ENCODE assay signal across 9 cellular contexts in the genomic region with DNA sequence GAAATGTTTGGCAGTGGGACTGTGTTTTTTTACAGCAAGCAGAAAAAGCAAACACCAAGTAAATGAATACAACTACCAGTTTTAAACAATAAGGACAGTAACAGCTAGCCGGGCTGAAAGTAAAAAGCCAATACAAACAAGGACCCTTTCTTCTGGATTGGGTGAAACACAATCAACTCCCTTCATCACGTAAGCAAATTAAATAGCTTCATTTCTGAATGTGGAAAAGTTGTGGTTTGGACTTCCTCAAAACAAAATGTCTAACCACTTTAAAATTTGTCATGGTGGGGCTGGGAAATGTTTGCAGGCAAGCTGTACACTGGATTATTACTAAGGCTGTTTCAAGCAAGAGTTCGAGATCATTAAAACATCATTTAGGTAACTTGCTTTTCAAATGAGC. TPM values are rescaled to one million over a fixed set of nuclear protein-coding genes. Genes with fewer than 3 reads are reported as not detected.
DNase-seq lines count a peak whose midpoint lies in the region; FAIRE-seq and TF ChIP-seq lines count a peak whose summit lies in the region.
"Had no signal": no experiment of that assay in that cellular context is flagged by ENCODE, and none has a peak within 500 bp of the region (broad histone marks: within the 10 kb centered on the region; RNA-seq: fewer than 3 reads in every experiment).

No MANE protein-coding gene starts in this region.

- no peak for FAIRE-seq in GM12892 (lab: Jason Lieb, UNC)

- no peaks in the 10 kb centered on the region for H3K9me3 Mint-ChIP-seq in IgD-negative memory B cell

- no peaks in the 10 kb centered on the region for H3K27me3 Mint-ChIP-seq in IgD-negative memory B cell

- no peak for TF ChIP-seq POLR2A in GM12892 (IDR thresholded peaks at IDR 0.05; ENCODE audit: low read depth, low read length)

- POLR2A ChIA-PET in GM10248 (lab: Yijun Ruan, JAX), result no interaction called here

- peaks cover 5% of the 10 kb centered on the region for H3K36me3 Mint-ChIP-seq in IgD-negative memory B cell

- CTCF ChIA-PET in GM10248 (lab: Yijun Ruan, JAX), result interaction anchor here (1.2 kb wide), 1 partner anchor 14 kb away, joined by 3 read pairs; no protein-coding TSS in a partner anchor

- DNase-seq in AG10803 (ENCODE audit: low read depth) (peak; percentile 86), astrocyte of the hippocampus (ENCODE audit: low read depth, low spot score) (peak; percentile 83), HK-2 (ENCODE audit: unreplicated experiment) (no peak), GM12892 (ENCODE audit: insufficient read length) (no peak), GM10248 (ENCODE audit: extremely low spot score) (no peak), T1000 (lab: John Stamatoyannopoulos, UW) (no peak)

- H3K36me3 ChIP-seq in mesodermal cell (ENCODE audit: control insufficient read depth, insufficient read depth, low read length), result peaks cover 69% of the 10 kb centered on the region

- H3K9me3 ChIP-seq in mesodermal cell (ENCODE audit: control insufficient read depth, low read length), result no peaks in the 10 kb centered on the region

- H3K4me3 ChIP-seq in AG10803 (ENCODE audit: low read length), result no peak overlapping the region
- no peak overlapping the region for H3K4me3 ChIP-seq in mesodermal cell (ENCODE audit: extremely low read depth, insufficient read depth, low read length, poor library complexity, severe bottlenecking)
- H3K4me3 ChIP-seq: cardiac muscle cell had no signal

- peaks cover 44% of the 10 kb centered on the region for H3K4me1 ChIP-seq in mesodermal cell (ENCODE audit: control insufficient read depth, insufficient read depth, low read length, poor library complexity, severe bottlenecking)

- peak overlapping the region in 1 of 4 donors; percentile 69 for H3K4me3 Mint-ChIP-seq in IgD-negative memory B cell

- H3K27ac Mint-ChIP-seq in IgD-negative memory B cell, result peak overlapping the region; percentile 21 to 91 (median 60)

- peak overlapping the region; percentile 84 for H3K27ac ChIP-seq in mesodermal cell (ENCODE audit: low read depth, low read length, severe bottlenecking)

- TF ChIP-seq CTCF in AG10803 (conservative IDR thresholded peaks at IDR 0.05; ENCODE audit: low read length), result no peak
- TF ChIP-seq CTCF in GM10248 (IDR thresholded peaks at IDR 0.05; ENCODE audit: control extremely low read depth, extremely low read depth, low read depth, missing control alignments), result no peak

- H3K4me1 Mint-ChIP-seq in IgD-negative memory B cell, result peaks cover 20 to 35% (median 27%) of the 10 kb centered on the region in 3 donors

- 85 to 86% methylated on average over 1 of the region's 3 CpGs for WGBS in mesodermal cell (ENCODE audit: insufficient coverage in 2 of 2), 2 experiments

RNA-seq across cellular contexts. Expression of a gene that starts 47.4 kb away (rescaled TPM):
- polyA plus RNA-seq in IgD-negative memory B cell, result 12.5 TPM
- 16.0 TPM for polyA plus RNA-seq in mesodermal cell (2013, experiment 1 of 2)
- polyA plus RNA-seq in mesodermal cell (2013, experiment 2 of 2), result 17.3 TPM
- polyA plus RNA-seq in GM12892 (2012; ENCODE audit: missing spikeins), result 8.5 TPM

RNA-seq across cellular contexts. Expression of a gene that starts 48.7 kb away (rescaled TPM):
- 93.4 TPM for polyA plus RNA-seq in IgD-negative memory B cell
- 25.5 TPM for polyA plus RNA-seq in mesodermal cell (2013, experiment 1 of 2)
- polyA plus RNA-seq in mesodermal cell (2013, experiment 2 of 2), result 24.7 TPM
- 34.4 TPM for polyA plus RNA-seq in GM12892 (2012; ENCODE audit: missing spikeins)

RNA-seq across cellular contexts. Expression of a gene that starts 51.7 kb away (rescaled TPM):
- polyA plus RNA-seq in IgD-negative memory B cell, result 156 TPM
- 20.2 TPM for polyA plus RNA-seq in mesodermal cell (2013, experiment 1 of 2)
- polyA plus RNA-seq in mesodermal cell (2013, experiment 2 of 2), result 19.2 TPM
- 57.1 TPM for polyA plus RNA-seq in GM12892 (2012; ENCODE audit: missing spikeins)

Comparison
In these comparisons a context has a peak if more than half of its experiments do, and no peak if none do; other contexts are left out.
1. DNase-seq: peak in AG10803 (single experiment) and astrocyte of the hippocampus (single experiment); none in HK-2 (single experiment), GM12892 (single experiment), GM10248 (single experiment) and T1000 (single experiment).